Comparison of ENCODE assay signal across 1 cellular context in the genomic region with DNA sequence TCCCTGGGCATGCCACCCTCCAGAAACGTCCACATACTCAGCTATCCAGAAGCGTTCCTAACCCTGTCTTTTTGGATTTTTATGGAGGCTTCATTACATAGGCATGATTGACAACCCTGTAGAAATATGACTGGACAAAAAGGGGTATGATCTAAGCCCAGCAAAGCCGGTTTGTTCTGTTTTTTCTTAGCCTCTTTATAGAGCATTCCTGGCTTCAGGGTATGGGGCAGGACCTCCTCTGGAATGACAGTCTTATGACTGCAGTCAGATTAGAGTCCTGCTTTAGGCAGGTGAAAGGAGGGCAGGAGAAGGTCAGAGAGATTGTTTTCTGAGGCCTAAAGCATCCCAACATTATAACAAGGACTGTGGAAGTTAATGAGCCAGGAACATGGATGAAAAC.
TF ChIP-seq lines count a peak whose summit lies in the region.

No MANE protein-coding gene starts in this region.

TF ChIP-seq in IMR-90, 13 proteins besides CTCF, POLR2A, EP300 and RAD21:
- TF ChIP-seq BHLHE40 (IDR thresholded peaks at IDR 0.05; ENCODE audit: low read depth, low read length) (no peak), RFX5 (IDR thresholded peaks at IDR 0.05; ENCODE audit: low read depth, low read length) (no peak), MAZ (IDR thresholded peaks at IDR 0.05; ENCODE audit: borderline replicate concordance, low read depth, low read length) (no peak), CHD1 (IDR thresholded peaks at IDR 0.05; ENCODE audit: low read depth, low read length) (no peak)
